In the genomic region with DNA sequence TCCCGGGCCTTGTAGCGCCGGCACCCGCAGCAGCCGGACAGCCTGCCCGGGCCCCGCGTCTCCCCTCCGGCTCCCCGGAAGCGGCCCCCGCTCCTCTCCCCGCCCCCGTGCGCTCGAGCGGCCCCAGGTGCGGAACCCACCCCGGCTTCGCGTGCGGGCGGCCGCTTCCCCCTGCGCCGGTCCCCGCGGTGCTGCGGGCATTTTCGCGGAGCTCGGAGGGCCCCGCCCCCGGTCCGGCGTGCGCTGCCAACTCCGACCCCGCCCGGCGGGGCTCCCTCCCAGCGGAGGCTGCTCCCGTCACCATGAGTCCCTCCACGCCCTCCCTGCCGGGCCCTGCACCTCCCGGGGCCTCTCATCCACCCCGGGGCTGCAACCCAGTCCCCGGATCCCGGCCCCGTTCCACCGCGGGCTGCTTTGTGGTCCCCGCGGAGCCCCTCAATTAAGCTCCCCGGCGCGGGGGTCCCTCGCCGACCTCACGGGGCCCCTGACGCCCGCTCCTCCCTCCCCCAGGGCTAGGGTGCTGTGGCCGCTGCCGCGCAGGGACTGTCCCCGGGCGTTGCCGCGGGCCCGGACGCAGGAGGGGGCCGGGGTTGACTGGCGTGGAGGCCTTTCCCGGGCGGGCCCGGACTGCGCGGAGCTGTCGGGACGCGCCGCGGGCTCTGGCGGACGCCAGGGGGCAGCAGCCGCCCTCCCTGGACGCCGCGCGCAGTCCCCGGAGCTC, we compare ENCODE assay signal across 8 cellular contexts.
DNase-seq lines count a peak whose midpoint lies in the region; ATAC-seq lines count a peak whose summit lies in the region.

No MANE protein-coding gene starts in this region.

- DNase-seq in ACHN (peak; percentile 68), NCI-H345 (lab: John Stamatoyannopoulos, UW) (peak; percentile 83), memory B cell (ENCODE audit: low spot score in 2 of 2) (peak; percentile 69 to 84)
- peak; percentile 93 for DNase-seq in activated CD4-positive, alpha-beta T cell treated with anti-CD3 and anti-CD28 coated beads, Interleukin-2, amount 10 ng/mL, durations not matched to agents 24 days and 14 days
- DNase-seq in stimulated activated CD8-positive, alpha-beta memory T cell treated with anti-CD3 and anti-CD28 coated beads, Interleukin-15, amount 100 ng/mL, for 4 hours (ENCODE audit: low read depth in 2 of 2), result peak; percentile 46 to 68

- H3K27me3 ChIP-seq in duodenal mucosa (ENCODE audit: control insufficient read depth in 1 of 2, insufficient read depth in 2 of 2, low read length in 2 of 2), result peaks cover 9 to 11% of the 10 kb centered on the region in 2 donors

- peaks cover 32% of the 10 kb centered on the region for H3K4me1 Mint-ChIP-seq in activated CD4-positive, alpha-beta T cell treated with anti-CD3 and anti-CD28 coated beads, Interleukin-2, amount 10 ng/mL, durations not matched to agents 24 days and 14 days
- peaks cover 14% of the 10 kb centered on the region for H3K4me1 Mint-ChIP-seq in memory B cell

- in situ Hi-C loops in ACHN (cut with HindIII; ENCODE audit: low pct_ligation_motif_present, low pct_unique_long_range_greater_than_20kb, low sequenced_read_pairs), result no loop called here

- H3K4me3 ChIP-seq in duodenal mucosa (ENCODE audit: low read depth in 1 of 2, low read length in 2 of 2), result peak overlapping the region; percentile 72 to 76

- intact Hi-C loops in activated CD4-positive, alpha-beta T cell treated with anti-CD3 and anti-CD28 coated beads, Interleukin-2, amount 10 ng/mL, durations not matched to agents 24 days and 14 days (cut with micrococcal nuclease), result loop anchor here (1.0 to 5.0 kb wide), 13 partner anchors 45 to 953 kb away; no protein-coding TSS in a partner anchor

- no peaks in the 10 kb centered on the region for H3K9me3 Mint-ChIP-seq in activated CD4-positive, alpha-beta T cell treated with anti-CD3 and anti-CD28 coated beads, Interleukin-2, amount 10 ng/mL, durations not matched to agents 24 days and 14 days
- H3K9me3 Mint-ChIP-seq in memory B cell, result no peaks in the 10 kb centered on the region

- H3K4me1 ChIP-seq in duodenal mucosa (ENCODE audit: control insufficient read depth in 1 of 2, insufficient read depth in 2 of 2, low read length in 2 of 2), result peaks cover 16 to 23% of the 10 kb centered on the region in 2 donors

- peak overlapping the region; percentile 91 for H3K27ac ChIP-seq in duodenal mucosa (ENCODE audit: low read depth, low read length)

- ATAC-seq in GM18517 (IDR thresholded peaks at IDR 0.05; ENCODE audit: unreplicated experiment) (peak; percentile 41), HG03025 (IDR thresholded peaks at IDR 0.05; ENCODE audit: low FRiP score, unreplicated experiment) (peak; percentile 40), memory B cell (ENCODE audit: low read depth) (peak; percentile 63)

- H3K4me3 Mint-ChIP-seq in activated CD4-positive, alpha-beta T cell treated with anti-CD3 and anti-CD28 coated beads, Interleukin-2, amount 10 ng/mL, durations not matched to agents 24 days and 14 days, result peak overlapping the region; percentile 90
- peak overlapping the region; percentile 93 for H3K4me3 Mint-ChIP-seq in memory B cell

- peaks cover 6% of the 10 kb centered on the region for H3K27me3 Mint-ChIP-seq in activated CD4-positive, alpha-beta T cell treated with anti-CD3 and anti-CD28 coated beads, Interleukin-2, amount 10 ng/mL, durations not matched to agents 24 days and 14 days
- no peaks in the 10 kb centered on the region for H3K27me3 Mint-ChIP-seq in memory B cell

- peak overlapping the region; percentile 97 for H3K27ac Mint-ChIP-seq in activated CD4-positive, alpha-beta T cell treated with anti-CD3 and anti-CD28 coated beads, Interleukin-2, amount 10 ng/mL, durations not matched to agents 24 days and 14 days
- peak overlapping the region; percentile 86 for H3K27ac Mint-ChIP-seq in memory B cell

- no peaks in the 10 kb centered on the region for H3K9me3 ChIP-seq in duodenal mucosa (ENCODE audit: control insufficient read depth in 1 of 2, low read length in 2 of 2)

- H3K36me3 ChIP-seq in duodenal mucosa (ENCODE audit: control insufficient read depth in 1 of 2, insufficient read depth in 2 of 2, low read length in 2 of 2), result no peaks in the 10 kb centered on the region

- peaks cover 24% of the 10 kb centered on the region for H3K36me3 Mint-ChIP-seq in activated CD4-positive, alpha-beta T cell treated with anti-CD3 and anti-CD28 coated beads, Interleukin-2, amount 10 ng/mL, durations not matched to agents 24 days and 14 days (ENCODE audit: low read depth)
- H3K36me3 Mint-ChIP-seq in memory B cell, result no peaks in the 10 kb centered on the region

- peak overlapping the region; percentile 74 for H3K9ac ChIP-seq in duodenal mucosa (ENCODE audit: low read depth in 1 of 2, low read length in 2 of 2)

Comparison
In these comparisons a context has a peak if more than half of its experiments do, and no peak if none do; other contexts are left out.
1. Peak in every context shown above with its lines: DNase-seq, ATAC-seq, H3K4me3 ChIP-seq and H3K27ac ChIP-seq.